8 cellular contexts compared by ENCODE assay signal in the genomic region with DNA sequence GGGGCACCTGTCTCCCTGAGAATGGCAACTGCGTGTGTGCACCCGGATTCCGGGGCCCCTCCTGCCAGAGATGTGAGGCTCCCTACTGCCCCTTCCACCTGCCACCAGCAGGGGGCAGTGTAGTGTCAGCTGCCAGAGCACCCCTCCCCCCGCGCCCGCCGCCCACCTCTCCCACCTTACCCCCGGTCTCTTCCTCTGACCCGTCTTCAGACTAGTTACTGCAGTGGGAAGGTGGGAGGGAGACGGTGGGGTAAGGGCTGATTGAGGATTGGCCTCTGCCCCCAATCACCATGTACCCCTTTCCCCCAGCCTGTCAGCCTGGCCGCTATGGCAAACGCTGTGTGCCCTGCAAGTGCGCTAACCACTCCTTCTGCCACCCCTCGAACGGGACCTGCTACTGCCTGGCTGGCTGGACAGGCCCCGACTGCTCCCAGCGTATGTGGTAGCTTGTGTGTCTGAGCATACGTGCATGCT.
DNase-seq lines count a peak whose midpoint lies in the region.

No MANE protein-coding gene starts in this region.

- H3K4me3 ChIP-seq in iPS-15b (ENCODE audit: low read depth, low read length), result peak overlapping the region; percentile 54

- no peaks in the 10 kb centered on the region for H3K9me3 ChIP-seq in iPS-15b (ENCODE audit: control insufficient read depth, insufficient read depth, low read length)

- no peak overlapping the region for H3K9ac ChIP-seq in iPS-15b (ENCODE audit: low read depth, low read length)

- peak; percentile 29 for DNase-seq in NCI-H748 (lab: John Stamatoyannopoulos, UW; ENCODE audit: unreplicated experiment)
- no peak for DNase-seq in NCI-H748 treated with DMSO at 0.1 percent for 48 hours (lab: John Stamatoyannopoulos, UW)
- peak; percentile 73 for DNase-seq in OCI-M1 (lab: John Stamatoyannopoulos, UW)
- DNase-seq in activated naive CD4-positive, alpha-beta T cell (lab: John Stamatoyannopoulos, UW), result peak in 3 of 4 experiments; percentile 26 to 50 (median 32)
- DNase-seq in stimulated activated CD8-positive, alpha-beta memory T cell treated with anti-CD3 and anti-CD28 coated beads, Interleukin-12 subunit alpha, Interleukin-12 subunit beta, amount 100 ng/mL, for 24 hours (ENCODE audit: extremely low read depth), result peak; percentile 21
- DNase-seq in NOMO-1 treated with DMSO at 0.1 percent for 48 hours (lab: John Stamatoyannopoulos, UW; ENCODE audit: unreplicated experiment), result no peak
- no peak for DNase-seq in pons (ENCODE audit: low spot score)

- H3K27me3 ChIP-seq in iPS-15b (ENCODE audit: control insufficient read depth, insufficient read depth, low read length), result peaks cover 19% of the 10 kb centered on the region

- peaks cover 4% of the 10 kb centered on the region for H3K4me1 ChIP-seq in iPS-15b (ENCODE audit: control insufficient read depth, insufficient read depth, low read length)

- no peaks in the 10 kb centered on the region for H3K36me3 ChIP-seq in iPS-15b (ENCODE audit: control insufficient read depth, insufficient read depth, low read length)

Comparison
In these comparisons a context has a peak if more than half of its experiments do, and no peak if none do; other contexts are left out.
1. DNase-seq: peak in NCI-H748 (single experiment), OCI-M1 (single experiment), activated naive CD4-positive, alpha-beta T cell (3 of 4) and stimulated activated CD8-positive, alpha-beta memory T cell treated with anti-CD3 and anti-CD28 coated beads, Interleukin-12 subunit alpha, Interleukin-12 subunit beta, amount 100 ng/mL, for 24 hours (single experiment); none in NCI-H748 treated with DMSO at 0.1 percent for 48 hours (single experiment), NOMO-1 treated with DMSO at 0.1 percent for 48 hours (single experiment) and pons (single experiment).